23 cellular contexts compared by ENCODE assay signal in genomic region chr2:148238561-148238960, GRCh38.
A peak's percentile ranks its signal among the peaks of the same experiment; 100 is the strongest.
DNase-seq lines count a peak whose midpoint lies in the region; FAIRE-seq and TF ChIP-seq lines count a peak whose summit lies in the region.
"Had no signal": no experiment of that assay in that cellular context is flagged by ENCODE, and none has a peak within 500 bp of the region (broad histone marks: within the 10 kb centered on the region; RNA-seq: fewer than 3 reads in every experiment).

No MANE protein-coding gene starts in this region.

- H3K14ac ChIP-seq in H9 (ENCODE audit: insufficient read depth, low read length) (no peak overlapping the region), neuronal stem cell (ENCODE audit: low read length) (no peak overlapping the region)

- peaks cover 10% of the 10 kb centered on the region for H3K36me3 ChIP-seq in astrocyte (ENCODE audit: insufficient read depth, low read length)
- H3K36me3 ChIP-seq in neuronal stem cell (replicated peaks in 1 of 2; ENCODE audit: control insufficient read depth in 2 of 2, insufficient read depth in 2 of 2, low read length in 2 of 2): peaks cover 2 to 21% of the 10 kb centered on the region in 2 donors

- H3K79me2 ChIP-seq in astrocyte (ENCODE audit: insufficient read depth, low read length) (no peaks in the 10 kb centered on the region), H9 (ENCODE audit: insufficient read depth, low read length) (no peaks in the 10 kb centered on the region)

- WGBS in H9 (ENCODE audit: extremely low coverage, insufficient read length, low lambda C conversion rate): no CpG with 5 or more reads among the region's 4 CpGs
- WGBS in neuronal stem cell (ENCODE audit: extremely low coverage in 2 of 2, insufficient read length in 2 of 2, insufficient replicate concordance in 1 of 2), 2 donors: no CpG with 5 or more reads among the region's 4 CpGs

- H3K4me1 Mint-ChIP-seq in astrocyte (ENCODE audit: low read depth, unreplicated experiment) (no peaks in the 10 kb centered on the region), H9 (no peaks in the 10 kb centered on the region)
- H3K4me1 Mint-ChIP-seq: B cell, CD14-positive monocyte, GM23338 had no signal

- H3K27ac ChIP-seq in astrocyte (ENCODE audit: low read depth, low read length): no peak overlapping the region
- no peak overlapping the region for H3K27ac ChIP-seq in H9 (ENCODE audit: insufficient read length, low read depth, low read length)
- no peak overlapping the region for H3K27ac ChIP-seq in neuronal stem cell (replicated peaks; ENCODE audit: low read length)
- H3K27ac ChIP-seq: HL-60, SJCRH30 had no signal

- H3K23me2 ChIP-seq in H9 (ENCODE audit: insufficient read length, low read depth, low read length, poor library complexity, severe bottlenecking): no peaks in the 10 kb centered on the region

- H3K27ac Mint-ChIP-seq in astrocyte (ENCODE audit: unreplicated experiment): no peak overlapping the region
- no peak overlapping the region for H3K27ac Mint-ChIP-seq in H9
- H3K27ac Mint-ChIP-seq: B cell, CD14-positive monocyte, GM23338 had no signal

- no peak overlapping the region for H2BK15ac ChIP-seq in H9 (ENCODE audit: low read depth, low read length)
- H2BK15ac ChIP-seq in neuronal stem cell (ENCODE audit: low read length): no peak overlapping the region

- H4K8ac ChIP-seq in H9 (replicated peaks; ENCODE audit: insufficient read length, low read depth, low read length) (no peak overlapping the region), neuronal stem cell (ENCODE audit: low read depth, low read length) (no peak overlapping the region)

- H4K91ac ChIP-seq in H9 (ENCODE audit: insufficient read length, low read depth, low read length): no peak overlapping the region
- H4K91ac ChIP-seq in neuronal stem cell (ENCODE audit: low read depth, low read length, poor library complexity): no peak overlapping the region

- H3K18ac ChIP-seq in H9 (ENCODE audit: insufficient read length, low read depth, low read length): no peak overlapping the region
- no peak overlapping the region for H3K18ac ChIP-seq in neuronal stem cell (ENCODE audit: low read length)

- H3K4me2 ChIP-seq in astrocyte (ENCODE audit: low read length) (no peak overlapping the region), H9 (ENCODE audit: insufficient read depth, insufficient read length, low read length) (no peak overlapping the region), neuronal stem cell (ENCODE audit: insufficient read depth, low read length, poor library complexity, severe bottlenecking) (no peak overlapping the region)
- H3K4me2 ChIP-seq: GM23338 had no signal

- H3T11ph ChIP-seq in H9 (ENCODE audit: low read length): no peak overlapping the region

- no peak overlapping the region for H3K4me3 ChIP-seq in astrocyte (ENCODE audit: insufficient read depth, low read depth, low read length)
- H3K4me3 ChIP-seq in neuronal stem cell (ENCODE audit: low read length in 2 of 2): no peak overlapping the region
- H3K4me3 ChIP-seq: GM23338, SJCRH30 had no signal

- no peak overlapping the region for H3K56ac ChIP-seq in H9 (ENCODE audit: insufficient read length, low read depth, low read length)

- H2AK5ac ChIP-seq in H9 (ENCODE audit: insufficient read length, low read length): no peak overlapping the region
- H2AK5ac ChIP-seq in neuronal stem cell (ENCODE audit: low read depth, low read length): no peak overlapping the region

- H3K23ac ChIP-seq in H9 (ENCODE audit: insufficient read length, low read depth, low read length) (no peak overlapping the region), neuronal stem cell (ENCODE audit: low read depth, low read length, poor library complexity) (no peak overlapping the region)

- H3K4me1 ChIP-seq in astrocyte (ENCODE audit: insufficient read depth, low read length) (no peaks in the 10 kb centered on the region), H9 (ENCODE audit: insufficient read depth, low read length) (no peaks in the 10 kb centered on the region), neuronal stem cell (ENCODE audit: control insufficient read depth in 2 of 2, insufficient read depth in 1 of 2, low read depth in 1 of 2, low read length in 2 of 2) (no peaks in the 10 kb centered on the region)
- H3K4me1 ChIP-seq: SJCRH30 had no signal

- H3K4me3 Mint-ChIP-seq in astrocyte (ENCODE audit: unreplicated experiment) (no peak overlapping the region), H9 (no peak overlapping the region)
- H3K4me3 Mint-ChIP-seq: B cell, CD14-positive monocyte, GM23338 had no signal

- H2BK120ac ChIP-seq in H9 (ENCODE audit: low read depth, low read length, poor library complexity, severe bottlenecking) (no peak overlapping the region), neuronal stem cell (ENCODE audit: low read depth, low read length) (no peak overlapping the region)

- no peak overlapping the region for H3K4ac ChIP-seq in H9 (ENCODE audit: low read depth, low read length)
- no peak overlapping the region for H3K4ac ChIP-seq in neuronal stem cell (ENCODE audit: low read length)

- no peak overlapping the region for H2BK5ac ChIP-seq in H9 (ENCODE audit: insufficient read length, low read length)
- H2BK5ac ChIP-seq in neuronal stem cell (ENCODE audit: low read length): no peak overlapping the region

- no peaks in the 10 kb centered on the region for H3K27me3 Mint-ChIP-seq in astrocyte (ENCODE audit: low read depth, unreplicated experiment)
- H3K27me3 Mint-ChIP-seq in H9 (ENCODE audit: low read depth): no peaks in the 10 kb centered on the region
- H3K27me3 Mint-ChIP-seq: B cell had no signal

- H3K9ac ChIP-seq in astrocyte (ENCODE audit: low read length) (no peak overlapping the region), H9 (ENCODE audit: extremely low read depth, insufficient read length, low read length) (no peak overlapping the region), neuronal stem cell (ENCODE audit: low read depth, low read length, poor library complexity) (no peak overlapping the region)

- H3K36me3 Mint-ChIP-seq in astrocyte (ENCODE audit: low read depth, unreplicated experiment) (peaks cover 36% of the 10 kb centered on the region), H9 (ENCODE audit: insufficient read depth in 1 of 3, low read depth in 3 of 3) (peaks cover 32 to 49% (median 33%) of the 10 kb centered on the region in 3 experiments)

- no peak overlapping the region for H2BK20ac ChIP-seq in H9 (ENCODE audit: low read depth, low read length, poor library complexity, severe bottlenecking)

- H4K5ac ChIP-seq in H9 (ENCODE audit: insufficient read length, low read depth, low read length): no peak overlapping the region

- H2BK12ac ChIP-seq in H9 (ENCODE audit: insufficient read length, low read depth, low read length) (no peak overlapping the region), neuronal stem cell (ENCODE audit: low read length) (no peak overlapping the region)

- no peak for FAIRE-seq in astrocyte (lab: Jason Lieb, UNC)
- FAIRE-seq: HepG2, RCC 7860 had no signal

- H2AFZ ChIP-seq in astrocyte (ENCODE audit: low read depth, low read length) (no peak overlapping the region), H9 (ENCODE audit: low read length) (no peak overlapping the region), neuronal stem cell (ENCODE audit: low read length) (no peak overlapping the region)
- H2AFZ ChIP-seq: GM23338 had no signal

- TF ChIP-seq CTCF in astrocyte (IDR thresholded peaks at IDR 0.05; ENCODE audit: insufficient read depth, low read depth, low read length) (no peak), H9 (conservative IDR thresholded peaks at IDR 0.05) (no peak)

- peak; percentile 44 for DNase-seq in EH (ENCODE audit: low read depth)
- peak; percentile 14 for DNase-seq in astrocyte (ENCODE audit: low read depth)
- peak; percentile 36 for DNase-seq in fibroblast of the conjunctiva (ENCODE audit: low read depth)
- DNase-seq in central memory CD4-positive, alpha-beta T cell: no peak
- no peak for DNase-seq in activated CD4-positive, alpha-beta T cell treated with anti-CD3 and anti-CD28 coated beads, Interleukin-2, amount 50 U/mL, for 4 hours
- DNase-seq in H9: no peak
- DNase-seq in neuronal stem cell (ENCODE audit: low spot score): no peak
- DNase-seq: GF-D8, HCEC 1CT, KBM-7, MM.1S, NCI-H1048, NCI-H1417 treated with DMSO at 0.1 percent for 48 hours, NCI-H187, NCI-H446, OCI-M1, SJCRH30 had no signal

- no peaks in the 10 kb centered on the region for H4K20me1 ChIP-seq in astrocyte (ENCODE audit: insufficient read depth, low read length)
- no peaks in the 10 kb centered on the region for H4K20me1 ChIP-seq in H9 (ENCODE audit: control insufficient read depth, insufficient read depth, insufficient read length)

- H3K27me3 ChIP-seq in astrocyte (ENCODE audit: insufficient read depth, low read length): no peaks in the 10 kb centered on the region
- no peaks in the 10 kb centered on the region for H3K27me3 ChIP-seq in H9 (ENCODE audit: insufficient read depth, low read length)
- no peaks in the 10 kb centered on the region for H3K27me3 ChIP-seq in neuronal stem cell (ENCODE audit: control insufficient read depth in 3 of 3, insufficient read depth in 3 of 3, low read depth in 1 of 3, low read length in 3 of 3)
- H3K27me3 ChIP-seq: SJCRH30 had no signal

- H3K9me3 Mint-ChIP-seq in astrocyte (ENCODE audit: unreplicated experiment): peaks cover 16% of the 10 kb centered on the region
- peaks cover 15 to 26% of the 10 kb centered on the region in 2 experiments for H3K9me3 Mint-ChIP-seq in H9

- H3K79me1 ChIP-seq in H9 (ENCODE audit: insufficient read depth, low read depth, low read length, poor library complexity, severe bottlenecking) (no peaks in the 10 kb centered on the region), neuronal stem cell (ENCODE audit: low read depth, low read length) (no peaks in the 10 kb centered on the region)

- H3K9me3 ChIP-seq in astrocyte (ENCODE audit: insufficient read depth, low read depth, low read length) (peaks cover 8% of the 10 kb centered on the region), H9 (ENCODE audit: control insufficient read depth, low read depth, low read length) (peaks cover 14% of the 10 kb centered on the region), neuronal stem cell (replicated peaks in 1 of 2; ENCODE audit: control insufficient read depth in 2 of 2, insufficient read depth in 1 of 2, low read depth in 1 of 2, low read length in 2 of 2) (peaks cover 0 to 22% of the 10 kb centered on the region in 2 donors)

Comparison
In these comparisons a context has a peak if more than half of its experiments do, and no peak if none do; other contexts are left out.
1. DNase-seq: peak in EH (single experiment), astrocyte (single experiment) and fibroblast of the conjunctiva (single experiment); none in central memory CD4-positive, alpha-beta T cell (single experiment), activated CD4-positive, alpha-beta T cell treated with anti-CD3 and anti-CD28 coated beads, Interleukin-2, amount 50 U/mL, for 4 hours (0 of 2), H9 (single experiment) and neuronal stem cell (single experiment).